Comparison of ENCODE assay signal across 19 cellular contexts in genomic region chr7:47361229-47361628, GRCh38.
A peak's percentile ranks its signal among the peaks of the same experiment; 100 is the strongest.
DNase-seq lines count a peak whose midpoint lies in the region; ATAC-seq and TF ChIP-seq lines count a peak whose summit lies in the region.
"Had no signal": no experiment of that assay in that cellular context is flagged by ENCODE, and none has a peak within 500 bp of the region (broad histone marks: within the 10 kb centered on the region; RNA-seq: fewer than 3 reads in every experiment).

No MANE protein-coding gene starts in this region.

- no peak for TF ChIP-seq CTCF in PC-3 (conservative IDR thresholded peaks at IDR 0.05; ENCODE audit: low read depth, low read length)
- TF ChIP-seq CTCF in neural progenitor cell (IDR thresholded peaks at IDR 0.05) = no peak

- H3K36me3 ChIP-seq in ACC112 (ENCODE audit: insufficient read depth, low read length) (no peaks in the 10 kb centered on the region; the same call in 1 of the 2 replicates), PC-3 (ENCODE audit: low read depth, low read length) (peaks cover 8% of the 10 kb centered on the region), neural progenitor cell (no peaks in the 10 kb centered on the region)
- H3K36me3 ChIP-seq: upper lobe of left lung had no signal

- peaks cover 10% of the 10 kb centered on the region for H3K79me2 ChIP-seq in ACC112 (ENCODE audit: control insufficient read depth, insufficient read depth, low read length, unreplicated experiment)
- peaks cover 67% of the 10 kb centered on the region for H3K79me2 ChIP-seq in PC-3 (ENCODE audit: low read length)
- H3K79me2 ChIP-seq in neural progenitor cell (ENCODE audit: low read depth) = no peaks in the 10 kb centered on the region

- BruUV-seq in PC-3 (replicated peaks; lab: Mats Ljungman, UMichigan) = TSS peak; percentile 60

- H3K27ac ChIP-seq in ACC112 (ENCODE audit: low read depth, low read length) (peak overlapping the region; percentile 28; the same call in 1 of the 2 replicates), PC-3 (ENCODE audit: low read length) (peak overlapping the region; percentile 81), neural progenitor cell (no peak overlapping the region)
- H3K27ac ChIP-seq: upper lobe of left lung had no signal

- no peaks in the 10 kb centered on the region for H3K9me2 ChIP-seq in PC-3 (replicated peaks; ENCODE audit: low read length)

- POLR2A ChIA-PET in PC-3 (lab: Charles Lee; ENCODE audit: unreplicated experiment) = interaction anchor here (0.6 kb wide), 1 partner anchor 240 kb away, joined by 3 read pairs; no protein-coding TSS in a partner anchor

- peaks cover 9% of the 10 kb centered on the region for H3K4me1 Mint-ChIP-seq in neural progenitor cell

- CTCF ChIA-PET in PC-3 (lab: Charles Lee) = no interaction called here

- peak overlapping the region; percentile 21 for H3K27ac Mint-ChIP-seq in neural progenitor cell
- H3K27ac Mint-ChIP-seq: activated naive CD4-positive, alpha-beta T cell treated with anti-CD3 and anti-CD28 coated beads for 36 hours; stimulated activated effector memory CD8-positive, alpha-beta T cell treated with anti-CD3 and anti-CD28 coated beads, Interleukin-12 subunit alpha, Interleukin-12 subunit beta, amount 100 ng/mL, for 72 hours had no signal

- peak overlapping the region; percentile 34 for H3K9ac ChIP-seq in PC-3 (ENCODE audit: low read length)
- no peak overlapping the region for H3K9ac ChIP-seq in neural progenitor cell

- H3K9me3 ChIP-seq in PC-3 (ENCODE audit: low read length) (no peaks in the 10 kb centered on the region), neural progenitor cell (ENCODE audit: low read depth) (no peaks in the 10 kb centered on the region)
- H3K9me3 ChIP-seq: upper lobe of left lung had no signal

- peak overlapping the region; percentile 57 for H3K4me2 ChIP-seq in PC-3 (ENCODE audit: low read length)
- no peak overlapping the region for H3K4me2 ChIP-seq in neural progenitor cell

- H3K27me3 ChIP-seq in ACC112 (ENCODE audit: insufficient read depth, low read length) (no peaks in the 10 kb centered on the region), PC-3 (ENCODE audit: low read length) (no peaks in the 10 kb centered on the region), neural progenitor cell (no peaks in the 10 kb centered on the region)
- H3K27me3 ChIP-seq: upper lobe of left lung had no signal

- H3K4me3 Mint-ChIP-seq in neural progenitor cell = no peak overlapping the region
- H3K4me3 Mint-ChIP-seq: activated naive CD4-positive, alpha-beta T cell treated with anti-CD3 and anti-CD28 coated beads for 36 hours; CD4-positive, CD25-positive, alpha-beta regulatory T cell; stimulated activated effector memory CD8-positive, alpha-beta T cell treated with anti-CD3 and anti-CD28 coated beads, Interleukin-12 subunit alpha, Interleukin-12 subunit beta, amount 100 ng/mL, for 72 hours had no signal

- H3K4me3 ChIP-seq in ACC112 (ENCODE audit: low read depth, low read length) = no peak overlapping the region
- no peak overlapping the region for H3K4me3 ChIP-seq in PC-3 (ENCODE audit: low read length)
- H3K4me3 ChIP-seq in neural progenitor cell = no peak overlapping the region
- H3K4me3 ChIP-seq: upper lobe of left lung had no signal

- intact Hi-C loops in PC-3 (cut with micrococcal nuclease) (loop anchor here (1.0 kb wide), 1 partner anchor 10 kb away; no protein-coding TSS in a partner anchor), Right ventricle myocardium inferior (cut with DNase I) (no loop called here)

- DNase-seq in PC-3 (no peak), Right ventricle myocardium inferior (ENCODE audit: missing footprints) (no peak), neural progenitor cell (ENCODE audit: low spot score) (no peak), DMS153 treated with DMSO at 0.1 percent for 48 hours (lab: John Stamatoyannopoulos, UW; ENCODE audit: unreplicated experiment) (no peak)
- no peak for DNase-seq in activated naive CD4-positive, alpha-beta T cell (lab: John Stamatoyannopoulos, UW)
- no peak for DNase-seq in effector CD8-positive, alpha-beta T cell (lab: John Stamatoyannopoulos, UW)
- DNase-seq: activated CD4-positive, alpha-beta T cell treated with anti-CD3 and anti-CD28 coated beads, Interleukin-2, amount 50 U/mL, for 4 hours; glutamatergic neuron; KG1; NCI-H1105; NCI-H510A treated with DMSO at 0.1 percent for 48 hours; occipital lobe; retina had no signal

- H4K20me1 ChIP-seq in PC-3 (ENCODE audit: low read length) (peaks cover 13% of the 10 kb centered on the region; the same call in 1 of the 2 replicates), neural progenitor cell (ENCODE audit: low read depth) (no peaks in the 10 kb centered on the region)

- no peaks in the 10 kb centered on the region for H3K27me3 Mint-ChIP-seq in neural progenitor cell (ENCODE audit: insufficient read depth, low read depth)
- H3K27me3 Mint-ChIP-seq: CD4-positive, CD25-positive, alpha-beta regulatory T cell had no signal

- ATAC-seq in PC-3 (peak; percentile 9; the same call in 1 of the 2 replicates), Right ventricle myocardium inferior (peak; percentile 49), HG02852 (IDR thresholded peaks at IDR 0.05; ENCODE audit: unreplicated experiment) (no peak)
- ATAC-seq: stimulated activated effector memory CD8-positive, alpha-beta T cell treated with anti-CD3 and anti-CD28 coated beads, Interleukin-12 subunit alpha, Interleukin-12 subunit beta, amount 100 ng/mL, for 72 hours had no signal

- H3K36me3 Mint-ChIP-seq in neural progenitor cell = no peaks in the 10 kb centered on the region
- H3K36me3 Mint-ChIP-seq: CD4-positive, CD25-positive, alpha-beta regulatory T cell; stimulated activated effector memory CD8-positive, alpha-beta T cell treated with anti-CD3 and anti-CD28 coated beads, Interleukin-12 subunit alpha, Interleukin-12 subunit beta, amount 100 ng/mL, for 72 hours had no signal

- H3K9me3 Mint-ChIP-seq in neural progenitor cell = no peaks in the 10 kb centered on the region
- H3K9me3 Mint-ChIP-seq: activated naive CD4-positive, alpha-beta T cell treated with anti-CD3 and anti-CD28 coated beads for 36 hours; CD4-positive, CD25-positive, alpha-beta regulatory T cell; stimulated activated effector memory CD8-positive, alpha-beta T cell treated with anti-CD3 and anti-CD28 coated beads, Interleukin-12 subunit alpha, Interleukin-12 subunit beta, amount 100 ng/mL, for 72 hours had no signal

- H3F3A ChIP-seq in PC-3 (ENCODE audit: low read length, unreplicated experiment) (no peaks in the 10 kb centered on the region), neural progenitor cell (ENCODE audit: low read depth) (no peaks in the 10 kb centered on the region)

- peaks cover 20% of the 10 kb centered on the region for H3K4me1 ChIP-seq in ACC112 (ENCODE audit: control insufficient read depth, insufficient read depth, low read length, unreplicated experiment)
- H3K4me1 ChIP-seq in PC-3 (ENCODE audit: insufficient read depth, low read length) = peaks cover 15% of the 10 kb centered on the region
- no peaks in the 10 kb centered on the region for H3K4me1 ChIP-seq in neural progenitor cell

- H2AFZ ChIP-seq in ACC112 (ENCODE audit: low read length, unreplicated experiment) (no peak overlapping the region), PC-3 (ENCODE audit: low read length) (no peak overlapping the region), neural progenitor cell (replicated peaks) (no peak overlapping the region)
